In genomic region chr15:88623061-88623460, GRCh38 we compare ENCODE assay signal across 8 cellular contexts. TPM values are rescaled to one million over a fixed set of nuclear protein-coding genes. Genes with fewer than 3 reads are reported as not detected.
DNase-seq lines count a peak whose midpoint lies in the region; ATAC-seq and TF ChIP-seq lines count a peak whose summit lies in the region.

No MANE protein-coding gene starts in this region.

- intact Hi-C loops in spleen (cut with DNase I; ENCODE audit: low total_unique reads) = loop anchor here (5.0 to 10.0 kb wide), 3 partner anchors 39 to 274 kb away; partner anchors contain the start of gene HAPLN3

- no peak for TF ChIP-seq POLR2A in spleen (IDR thresholded peaks at IDR 0.05)

- no peaks in the 10 kb centered on the region for H3K9me3 ChIP-seq in spleen

- TF ChIP-seq CTCF in fibroblast of pulmonary artery (IDR thresholded peaks at IDR 0.05; ENCODE audit: low read length, missing control alignments) (no peak), spleen (IDR thresholded peaks at IDR 0.05 in 8 of 11, conservative IDR thresholded peaks at IDR 0.05 in 3 of 11) (no peak)

- H3K36me3 ChIP-seq in spleen = peaks cover 0 to 36% (median 10%) of the 10 kb centered on the region in 6 donors

- DNase-seq in AG08395 (ENCODE audit: low spot score) (peak; percentile 91), fibroblast of pulmonary artery (ENCODE audit: low read depth) (peak; percentile 63), spleen (no peak), NCI-H1436 (lab: John Stamatoyannopoulos, UW) (no peak), D341Med (ENCODE audit: low spot score) (no peak), cortex of kidney (lab: John Stamatoyannopoulos, UW) (no peak)

- ATAC-seq in HG03039 (IDR thresholded peaks at IDR 0.05; ENCODE audit: unreplicated experiment) = peak; percentile 24
- ATAC-seq in activated CD4-positive, CD25-positive, alpha-beta regulatory T cell treated with anti-CD3 and anti-CD28 coated beads, Interleukin-2, amount 50 U/mL, for 24 hours = peak; percentile 60

- peaks cover 48 to 76% (median 72%) of the 10 kb centered on the region in 6 donors for H3K4me1 ChIP-seq in spleen

- no peaks in the 10 kb centered on the region for H3K27me3 ChIP-seq in spleen (replicated peaks in 1 of 7)

- H3K4me3 ChIP-seq in fibroblast of pulmonary artery (replicated peaks; ENCODE audit: low read depth, low read length) (peak overlapping the region; percentile 95), spleen (peak overlapping the region in 7 of 8 donors; percentile 92 to 100 (median 99))

- 45 to 78% (median 65%) methylated on average over 2 of the region's 2 CpGs for WGBS in spleen, 5 donors

- H3K27ac ChIP-seq in spleen = peak overlapping the region; percentile 66 to 99 (median 94)

RNA-seq across cellular contexts. Expression of gene AEN, which starts 1.9 kb away (rescaled TPM):
- total RNA-seq in spleen = 10 to 100 TPM; 20.3 to 40.3 (median 29.5) TPM
- polyA plus RNA-seq in spleen = 10 to 100 TPM; 12.9 to 18.6 (median 14.6) TPM

RNA-seq across cellular contexts. Expression of gene ISG20, which starts 15.8 kb away (rescaled TPM):
- total RNA-seq in spleen = 100 to 1,000 TPM in 5 of 7 donors, 10 to 100 TPM in 2; 70.5 to 171 (median 127) TPM
- 100 to 1,000 TPM; 142 to 365 (median 198) TPM for polyA plus RNA-seq in spleen

Comparison
In these comparisons a context has a peak if more than half of its experiments do, and no peak if none do; other contexts are left out.
1. DNase-seq: peak in AG08395 (single experiment) and fibroblast of pulmonary artery (single experiment); none in spleen (single experiment), NCI-H1436 (single experiment), D341Med (single experiment) and cortex of kidney (single experiment).